In the genomic region with DNA sequence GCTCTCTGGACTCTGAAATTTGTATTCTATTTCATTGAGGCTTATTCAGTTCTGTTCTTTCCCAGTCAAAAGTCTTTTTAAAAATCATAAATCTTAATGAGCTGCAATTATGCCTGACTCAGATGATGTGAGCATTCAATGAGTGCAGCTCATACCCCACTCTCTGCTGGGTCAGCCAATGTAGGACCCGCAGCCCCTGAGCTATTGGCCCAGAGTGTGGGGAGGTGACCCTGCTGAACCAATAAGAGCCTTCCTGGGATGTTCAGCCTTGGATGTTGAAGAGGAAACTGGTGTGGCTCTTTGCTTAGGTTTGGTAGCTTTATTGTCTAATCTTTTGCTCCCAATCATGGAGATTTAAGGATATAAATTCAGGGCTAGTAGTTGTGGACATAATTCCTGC, we compare ENCODE assay signal across 28 cellular contexts. TPM values are rescaled to one million over a fixed set of nuclear protein-coding genes. Genes with fewer than 3 reads are reported as not detected.
"Had no signal": no experiment of that assay in that cellular context is flagged by ENCODE, and none has a peak within 500 bp of the region (broad histone marks: within the 10 kb centered on the region; RNA-seq: fewer than 3 reads in every experiment).

No MANE protein-coding gene starts in this region.

- H3K36me3 Mint-ChIP-seq: activated naive CD8-positive, alpha-beta T cell treated with anti-CD3 and anti-CD28 coated beads, Interleukin-2, amount 10 ng/mL, durations not matched to agents 7 days and 5 days; brain; immature natural killer cell; memory B cell; naive thymus-derived CD4-positive, alpha-beta T cell had no signal

- H3K36me3 ChIP-seq: colonic mucosa, prostate gland, right atrium auricular region, upper lobe of right lung had no signal

- H3K27ac ChIP-seq: colonic mucosa, prostate gland, right atrium auricular region, upper lobe of right lung had no signal

- H3K4me1 ChIP-seq: colonic mucosa, prostate gland, right atrium auricular region, upper lobe of right lung had no signal

- H3K4me3 Mint-ChIP-seq: activated CD8-positive, alpha-beta T cell treated with anti-CD3 and anti-CD28 coated beads for 36 hours; activated naive CD8-positive, alpha-beta T cell treated with anti-CD3 and anti-CD28 coated beads, Interleukin-2, amount 10 ng/mL, durations not matched to agents 7 days and 5 days; activated T-cell treated with anti-CD3 and anti-CD28 coated beads, Interleukin-2, amount 50 U/mL, for 24 hours; brain; immature natural killer cell; memory B cell; naive thymus-derived CD4-positive, alpha-beta T cell had no signal

- H3K9me3 Mint-ChIP-seq: activated CD8-positive, alpha-beta T cell treated with anti-CD3 and anti-CD28 coated beads for 36 hours; activated naive CD8-positive, alpha-beta T cell treated with anti-CD3 and anti-CD28 coated beads, Interleukin-2, amount 10 ng/mL, durations not matched to agents 7 days and 5 days; activated T-cell treated with anti-CD3 and anti-CD28 coated beads, Interleukin-2, amount 50 U/mL, for 24 hours; activated T-helper 2 cell treated with anti-CD3 and anti-CD28 coated beads, Interferon-gamma antibody, Interleukin-2, Interleukin-4, amounts not matched to agents 10 μg/mL and 5 μg/mL and 100 μg/mL, durations not matched to agents 14 hours and 24 hours and 36 hours; brain; immature natural killer cell; memory B cell; naive thymus-derived CD4-positive, alpha-beta T cell had no signal

- H3K4me1 Mint-ChIP-seq: activated naive CD8-positive, alpha-beta T cell treated with anti-CD3 and anti-CD28 coated beads, Interleukin-2, amount 10 ng/mL, durations not matched to agents 7 days and 5 days; brain; immature natural killer cell; memory B cell; naive thymus-derived CD4-positive, alpha-beta T cell had no signal

- H3K27me3 Mint-ChIP-seq: memory B cell had no signal

- H3K27me3 ChIP-seq: right atrium auricular region, upper lobe of right lung had no signal

- ATAC-seq: activated CD8-positive, alpha-beta T cell treated with anti-CD3 and anti-CD28 coated beads for 36 hours; left ventricle myocardium superior; mucosa of descending colon; naive thymus-derived CD4-positive, alpha-beta T cell; upper lobe of right lung had no signal

- H3K27ac Mint-ChIP-seq: activated CD8-positive, alpha-beta T cell treated with anti-CD3 and anti-CD28 coated beads for 36 hours; activated naive CD8-positive, alpha-beta T cell treated with anti-CD3 and anti-CD28 coated beads, Interleukin-2, amount 10 ng/mL, durations not matched to agents 7 days and 5 days; activated T-cell treated with anti-CD3 and anti-CD28 coated beads, Interleukin-2, amount 50 U/mL, for 24 hours; activated T-helper 2 cell treated with anti-CD3 and anti-CD28 coated beads, Interferon-gamma antibody, Interleukin-2, Interleukin-4, amounts not matched to agents 10 μg/mL and 5 μg/mL and 100 μg/mL, durations not matched to agents 14 hours and 24 hours and 36 hours; immature natural killer cell; memory B cell; naive thymus-derived CD4-positive, alpha-beta T cell had no signal

- DNase-seq: activated CD4-positive, alpha-beta T cell treated with anti-CD3 and anti-CD28 coated beads for 48 hours; activated CD4-positive, CD25-positive, alpha-beta regulatory T cell; activated CD8-positive, alpha-beta T cell treated with anti-CD3 and anti-CD28 coated beads for 36 hours; activated naive CD4-positive, alpha-beta T cell treated with Interleukin-2 at 50 U/mL for 16 hours; activated naive CD8-positive, alpha-beta T cell treated with anti-CD3 and anti-CD28 coated beads, Interleukin-2, amount 10 ng/mL, durations not matched to agents 7 days and 5 days; activated T-cell treated with anti-CD3 and anti-CD28 coated beads, Interleukin-2, amount 50 U/mL, for 24 hours; central memory CD4-positive, alpha-beta T cell; colonic mucosa; erythroblast; head of caudate nucleus; immature natural killer cell; kidney glomerular epithelial cell; left ventricle myocardium superior; mucosa of descending colon; naive thymus-derived CD4-positive, alpha-beta T cell; stimulated activated CD4-positive, alpha-beta T cell treated with anti-CD3 and anti-CD28 coated beads, Interleukin-12 subunit alpha, Interleukin-12 subunit beta, amount 100 ng/mL, for 4 hours; stimulated activated CD4-positive, alpha-beta T cell treated with anti-CD3 and anti-CD28 coated beads, Interleukin-1b, Interleukin-23, amount 100 ng/mL, for 48 hours; stimulated activated CD8-positive, alpha-beta memory T cell treated with anti-CD3 and anti-CD28 coated beads, Interleukin-4, amount 100 ng/mL, for 48 hours; stimulated activated naive CD4-positive, alpha-beta T cell; T-helper 9 cell; upper lobe of right lung had no signal

- FAIRE-seq: endometrium, frontal cortex had no signal

- H3K9me3 ChIP-seq: colonic mucosa, mucosa of descending colon, prostate gland, right atrium auricular region, upper lobe of right lung had no signal

- H3K4me3 ChIP-seq: colonic mucosa, mucosa of descending colon, prostate gland, right atrium auricular region, upper lobe of right lung had no signal

RNA-seq across cellular contexts. Expression of gene RAB40A, which starts 53.9 kb away (rescaled TPM):
- total RNA-seq: activated T-helper 2 cell treated with anti-CD3 and anti-CD28 coated beads, Interferon-gamma antibody, Interleukin-2, Interleukin-4, amounts not matched to agents 10 μg/mL and 5 μg/mL and 100 μg/mL, durations not matched to agents 14 hours and 24 hours and 36 hours had no signal
